ENCODE assay signal across 14 cellular contexts in genomic region chr5:82156876-82157275, GRCh38.
"Had no signal": no experiment of that assay in that cellular context is flagged by ENCODE, and none has a peak within 500 bp of the region (broad histone marks: within the 10 kb centered on the region; RNA-seq: fewer than 3 reads in every experiment).

No MANE protein-coding gene starts in this region.

- H3K4me3 Mint-ChIP-seq: dendritic cell treated with granulocyte-macrophage colony-stimulating factor and Interleukin-4, amounts not matched to agents 40 ng/mL and 50 ng/mL, for 4 days; effector memory CD8-positive, alpha-beta T cell; naive thymus-derived CD4-positive, alpha-beta T cell had no signal

- H3K27me3 ChIP-seq: foreskin keratinocyte, right atrium auricular region had no signal

- H3K36me3 Mint-ChIP-seq: naive thymus-derived CD4-positive, alpha-beta T cell had no signal

- H3K4me1 ChIP-seq: right atrium auricular region had no signal

- H3K9me3 Mint-ChIP-seq: dendritic cell treated with granulocyte-macrophage colony-stimulating factor and Interleukin-4, amounts not matched to agents 40 ng/mL and 50 ng/mL, for 4 days; effector memory CD8-positive, alpha-beta T cell; naive thymus-derived CD4-positive, alpha-beta T cell had no signal

- H3K9me3 ChIP-seq: right atrium auricular region had no signal

- H3K27me3 Mint-ChIP-seq: dendritic cell treated with granulocyte-macrophage colony-stimulating factor and Interleukin-4, amounts not matched to agents 40 ng/mL and 50 ng/mL, for 4 days; effector memory CD8-positive, alpha-beta T cell; naive thymus-derived CD4-positive, alpha-beta T cell had no signal

- DNase-seq: effector memory CD8-positive, alpha-beta T cell; foreskin keratinocyte; left colon; left ventricle myocardium superior; mesenchymal stem cell; naive thymus-derived CD4-positive, alpha-beta T cell; posterior cingulate gyrus; stimulated activated CD4-positive, alpha-beta T cell treated with anti-CD3 and anti-CD28 coated beads, Interleukin-2, amount 100 ng/mL, for 48 hours; stimulated activated naive CD4-positive, alpha-beta T cell treated with Interleukin-2 at 50 U/mL for 16 hours; trophoblast cell had no signal

- H3K27ac ChIP-seq: foreskin keratinocyte, right atrium auricular region had no signal

- H3K36me3 ChIP-seq: right atrium auricular region had no signal

- H3K4me3 ChIP-seq: lung, right atrium auricular region, smooth muscle cell had no signal

- H3K27ac Mint-ChIP-seq: dendritic cell treated with granulocyte-macrophage colony-stimulating factor and Interleukin-4, amounts not matched to agents 40 ng/mL and 50 ng/mL, for 4 days; effector memory CD8-positive, alpha-beta T cell; naive thymus-derived CD4-positive, alpha-beta T cell had no signal
